19 cellular contexts compared by ENCODE assay signal in genomic region chr11:93536346-93536871, GRCh38. TPM values are rescaled to one million over a fixed set of nuclear protein-coding genes. Genes with fewer than 3 reads are reported as not detected.
DNase-seq lines count a peak whose midpoint lies in the region; ATAC-seq and TF ChIP-seq lines count a peak whose summit lies in the region.
"Had no signal": no experiment of that assay in that cellular context is flagged by ENCODE, and none has a peak within 500 bp of the region (broad histone marks: within the 10 kb centered on the region; RNA-seq: fewer than 3 reads in every experiment).

No MANE protein-coding gene starts in this region.

- intact Hi-C loops in breast epithelium (cut with DNase I; ENCODE audit: low total_unique reads) = no loop called here
- intact Hi-C loops in MCF 10A (cut with micrococcal nuclease) = no loop called here
- intact Hi-C loops in right cardiac atrium (cut with DNase I) = loop anchor here in 1 of 4 donors (5.0 kb wide), 1 partner anchor 299 kb away; no protein-coding TSS in a partner anchor

- H3K9me3 ChIP-seq in breast epithelium = no peaks in the 10 kb centered on the region
- H3K9me3 ChIP-seq in adipocyte (ENCODE audit: control insufficient read depth, low read length) = no peaks in the 10 kb centered on the region
- H3K9me3 ChIP-seq in right cardiac atrium (ENCODE audit: control insufficient read depth, low read length) = no peaks in the 10 kb centered on the region
- H3K9me3 ChIP-seq: esophagus muscularis mucosa had no signal

- WGBS in right cardiac atrium = 56% methylated on average over 2 of the region's 2 CpGs

- H3K4me3 Mint-ChIP-seq in MCF 10A (ENCODE audit: unreplicated experiment) = no peak overlapping the region
- H3K4me3 Mint-ChIP-seq: activated T-cell treated with anti-CD3 and anti-CD28 coated beads, Interleukin-2, amount 50 U/mL, for 4 hours; memory B cell; nephron; stimulated activated naive CD8-positive, alpha-beta T cell treated with anti-CD3 and anti-CD28 coated beads, Interleukin-15, Interleukin-2, amounts not matched to agents 100 ng/mL and 50 ng/mL, for 24 hours had no signal

- DNase-seq in breast epithelium (ENCODE audit: low spot score in 2 of 2) (no peak), MCF 10A (ENCODE audit: unreplicated experiment) (no peak), adipocyte (ENCODE audit: low read depth) (peak; percentile 24), right cardiac atrium (peak; percentile 37 to 74 (median 63)), SK-N-DZ (ENCODE audit: low spot score) (no peak), COLO829 (ENCODE audit: low spot score) (no peak), Ammon's horn (ENCODE audit: low spot score) (no peak)
- DNase-seq: activated CD4-positive, alpha-beta T cell treated with anti-CD3 and anti-CD28 coated beads, Interleukin-2, amount 50 U/mL, for 4 hours; activated T-cell treated with anti-CD3 and anti-CD28 coated beads, Interleukin-2, amount 50 U/mL, for 4 hours; brain microvascular endothelial cell; MM.1S; NCI-H2029; NCI-H510A had no signal

- no peaks in the 10 kb centered on the region for H3K27me3 ChIP-seq in breast epithelium
- H3K27me3 ChIP-seq in adipocyte (replicated peaks; ENCODE audit: control insufficient read depth, insufficient read depth, low read length) = no peaks in the 10 kb centered on the region
- H3K27me3 ChIP-seq in right cardiac atrium (ENCODE audit: control insufficient read depth, insufficient read depth) = no peaks in the 10 kb centered on the region
- H3K27me3 ChIP-seq: brain microvascular endothelial cell, esophagus muscularis mucosa had no signal

- CTCF ChIA-PET in MCF 10A (lab: Yijun Ruan, JAX) = interaction anchor here (1.3 to 9.6 kb wide), 2 partner anchors 25 to 300 kb away, joined by 3 to 94 read pairs; no protein-coding TSS in a partner anchor

- ATAC-seq in right cardiac atrium = peak; percentile 77 to 81
- ATAC-seq in GM18868 (IDR thresholded peaks at IDR 0.05; ENCODE audit: unreplicated experiment) = no peak
- ATAC-seq: activated naive CD4-positive, alpha-beta T cell treated with anti-CD3 and anti-CD28 coated beads, Interleukin-2, amount 50 U/mL, for 72 hours; activated T-cell treated with anti-CD3 and anti-CD28 coated beads, Interleukin-2, amount 50 U/mL, for 4 hours had no signal

- no peak overlapping the region for H3K9ac ChIP-seq in adipocyte (ENCODE audit: low read length)

- no peaks in the 10 kb centered on the region for H3K36me3 Mint-ChIP-seq in MCF 10A (ENCODE audit: insufficient read depth, unreplicated experiment)
- H3K36me3 Mint-ChIP-seq: activated naive CD4-positive, alpha-beta T cell treated with anti-CD3 and anti-CD28 coated beads, Interleukin-2, amount 50 U/mL, for 72 hours; memory B cell had no signal

- no peaks in the 10 kb centered on the region for H3K9me3 Mint-ChIP-seq in MCF 10A (ENCODE audit: unreplicated experiment)
- H3K9me3 Mint-ChIP-seq: activated naive CD4-positive, alpha-beta T cell treated with anti-CD3 and anti-CD28 coated beads, Interleukin-2, amount 50 U/mL, for 72 hours; activated T-cell treated with anti-CD3 and anti-CD28 coated beads, Interleukin-2, amount 50 U/mL, for 4 hours; memory B cell; nephron; stimulated activated naive CD8-positive, alpha-beta T cell treated with anti-CD3 and anti-CD28 coated beads, Interleukin-15, Interleukin-2, amounts not matched to agents 100 ng/mL and 50 ng/mL, for 24 hours had no signal

- POLR2A ChIA-PET in MCF 10A (lab: Yijun Ruan, JAX) = interaction anchor here (1.1 kb wide), 1 partner anchor 534 kb away, joined by 4 read pairs; no protein-coding TSS in a partner anchor

- no TSS peak for BruUV-seq in MCF 10A (replicated peaks; lab: Mats Ljungman, UMichigan)

- H3K4me1 ChIP-seq in breast epithelium = peaks cover 0 to 9% of the 10 kb centered on the region in 2 donors
- H3K4me1 ChIP-seq in adipocyte (ENCODE audit: control insufficient read depth, insufficient read depth, low read length) = peaks cover 14% of the 10 kb centered on the region
- peaks cover 12% of the 10 kb centered on the region for H3K4me1 ChIP-seq in right cardiac atrium (ENCODE audit: control insufficient read depth, insufficient read depth, low read length)

- H3K27me3 Mint-ChIP-seq in MCF 10A (ENCODE audit: insufficient read depth, unreplicated experiment) = no peaks in the 10 kb centered on the region
- H3K27me3 Mint-ChIP-seq: memory B cell; stimulated activated naive CD8-positive, alpha-beta T cell treated with anti-CD3 and anti-CD28 coated beads, Interleukin-15, Interleukin-2, amounts not matched to agents 100 ng/mL and 50 ng/mL, for 24 hours had no signal

- H3K27ac Mint-ChIP-seq in MCF 10A (ENCODE audit: low read depth, unreplicated experiment) = no peak overlapping the region
- H3K27ac Mint-ChIP-seq: activated naive CD4-positive, alpha-beta T cell treated with anti-CD3 and anti-CD28 coated beads, Interleukin-2, amount 50 U/mL, for 72 hours; memory B cell; stimulated activated naive CD8-positive, alpha-beta T cell treated with anti-CD3 and anti-CD28 coated beads, Interleukin-15, Interleukin-2, amounts not matched to agents 100 ng/mL and 50 ng/mL, for 24 hours had no signal

- H3K4me3 ChIP-seq in breast epithelium (no peak overlapping the region), adipocyte (ENCODE audit: low read length) (no peak overlapping the region), right cardiac atrium (ENCODE audit: low read length) (no peak overlapping the region)
- H3K4me3 ChIP-seq: esophagus muscularis mucosa had no signal

- no peaks in the 10 kb centered on the region for H3K36me3 ChIP-seq in breast epithelium
- no peaks in the 10 kb centered on the region for H3K36me3 ChIP-seq in adipocyte (ENCODE audit: control insufficient read depth, insufficient read depth, low read length, severe bottlenecking)
- H3K36me3 ChIP-seq: brain microvascular endothelial cell, esophagus muscularis mucosa had no signal

- TF ChIP-seq POLR2A in breast epithelium (IDR thresholded peaks at IDR 0.05) = no peak

- TF ChIP-seq CTCF in breast epithelium (IDR thresholded peaks at IDR 0.05) (no peak), MCF 10A (IDR thresholded peaks at IDR 0.05; ENCODE audit: unreplicated experiment) (no peak)

- peaks cover 10% of the 10 kb centered on the region for H3K4me1 Mint-ChIP-seq in MCF 10A (ENCODE audit: insufficient read depth, unreplicated experiment)

- peak overlapping the region; percentile 80 to 87 for H3K27ac ChIP-seq in breast epithelium
- H3K27ac ChIP-seq in right cardiac atrium (ENCODE audit: low read length) = peak overlapping the region; percentile 93
- H3K27ac ChIP-seq: brain microvascular endothelial cell had no signal

RNA-seq across cellular contexts. Expression of gene SMCO4, which starts 6.8 kb away (rescaled TPM):
- total RNA-seq in breast epithelium = 10 to 100 TPM; 13.4 to 64.4 (median 21.0) TPM
- 8.5 and 10.0 TPM in 2 replicates for total RNA-seq in MCF 10A (2022)
- 10 to 100 TPM; 31.8 to 95.6 (median 59.8) TPM for total RNA-seq in right cardiac atrium
- polyA plus RNA-seq in right cardiac atrium = 69.9 TPM
- 37.0 and 40.2 TPM in 2 replicates for polyA plus RNA-seq in SK-N-DZ (2014; cell fraction: cytosol; rRNA removed)
- 9.9 and 11.0 TPM in 2 replicates for polyA plus RNA-seq in SK-N-DZ (2014; cell fraction: nucleus; rRNA removed)

Comparison
In these comparisons a context has a peak if more than half of its experiments do, and no peak if none do; other contexts are left out.
1. DNase-seq: peak in adipocyte (single experiment) and right cardiac atrium (3 of 3); none in breast epithelium (0 of 2), MCF 10A (single experiment), SK-N-DZ (single experiment), COLO829 (single experiment) and Ammon's horn (single experiment).